ENCODE assay signal across 21 cellular contexts in the genomic region with DNA sequence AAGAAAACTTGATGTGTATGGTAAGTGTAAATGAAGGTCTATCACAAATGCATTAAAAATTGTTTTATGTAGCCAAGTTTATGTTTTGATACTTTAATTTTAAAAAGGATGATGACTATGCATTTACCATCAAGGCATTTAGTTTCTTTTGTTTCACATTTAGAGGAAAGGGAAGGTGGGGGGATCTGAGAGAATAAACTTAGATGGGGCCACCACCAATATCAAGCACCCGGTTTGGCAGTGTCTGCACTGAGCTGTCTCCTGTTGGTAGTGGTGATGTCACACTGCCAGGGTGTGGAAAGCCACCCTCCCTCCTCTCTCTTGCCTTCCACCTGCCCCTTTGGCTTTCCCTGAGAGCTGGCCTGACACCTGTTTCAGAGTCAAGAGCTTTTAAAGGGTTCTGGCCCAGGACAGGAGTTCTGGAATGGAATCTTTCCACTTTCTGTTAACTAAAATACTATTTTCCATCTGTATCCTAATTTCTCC. TPM values are rescaled to one million over a fixed set of nuclear protein-coding genes. Genes with fewer than 3 reads are reported as not detected.
DNase-seq lines count a peak whose midpoint lies in the region; ATAC-seq and TF ChIP-seq lines count a peak whose summit lies in the region.
"Had no signal": no experiment of that assay in that cellular context is flagged by ENCODE, and none has a peak within 500 bp of the region (broad histone marks: within the 10 kb centered on the region; RNA-seq: fewer than 3 reads in every experiment).

No MANE protein-coding gene starts in this region.

- no peak overlapping the region for H2AK5ac ChIP-seq in mesenchymal stem cell (ENCODE audit: low read length, severe bottlenecking)

- H3K4me3 Mint-ChIP-seq in activated CD8-positive, alpha-beta T cell treated with anti-CD3 and anti-CD28 coated beads for 36 hours: no peak overlapping the region
- H3K4me3 Mint-ChIP-seq: activated B cell treated with CpG ODN at 0.5 μM for 24 hours; mesothelial cell of epicardium; neural crest cell; T-helper 2 cell treated with Interferon-gamma antibody and Interleukin-4, amounts not matched to agents 5 μg/mL and 100 μg/mL, for 36 hours had no signal

- H3K14ac ChIP-seq in mesenchymal stem cell (ENCODE audit: low read length in 2 of 2): no peak overlapping the region

- H2AFZ ChIP-seq in mesenchymal stem cell (ENCODE audit: low read depth, low read length): no peak overlapping the region

- peaks cover 54% of the 10 kb centered on the region for H3K36me3 Mint-ChIP-seq in activated CD8-positive, alpha-beta T cell treated with anti-CD3 and anti-CD28 coated beads for 36 hours (ENCODE audit: low read depth)

- no peak for TF ChIP-seq CTCF in activated CD8-positive, alpha-beta T cell treated with anti-CD3 and anti-CD28 coated beads for 36 hours (IDR thresholded peaks at IDR 0.05)

- peak; percentile 53 for ATAC-seq in activated CD8-positive, alpha-beta T cell treated with anti-CD3 and anti-CD28 coated beads for 36 hours
- no peak for ATAC-seq in HG02981 (IDR thresholded peaks at IDR 0.05; ENCODE audit: unreplicated experiment)

- intact Hi-C loops in activated CD8-positive, alpha-beta T cell treated with anti-CD3 and anti-CD28 coated beads for 36 hours (cut with micrococcal nuclease): no loop called here

- no peaks in the 10 kb centered on the region for H3K4me1 ChIP-seq in mesenchymal stem cell (ENCODE audit: control insufficient read depth, insufficient read depth, low read depth, low read length)

- no peak overlapping the region for H3K23ac ChIP-seq in mesenchymal stem cell (ENCODE audit: low read length in 2 of 2)

- H3K9me3 ChIP-seq in mesenchymal stem cell (ENCODE audit: control insufficient read depth, low read length): no peaks in the 10 kb centered on the region
- H3K9me3 ChIP-seq: thoracic aorta had no signal

- no peaks in the 10 kb centered on the region for H3K27me3 Mint-ChIP-seq in activated CD8-positive, alpha-beta T cell treated with anti-CD3 and anti-CD28 coated beads for 36 hours

- H2BK15ac ChIP-seq in mesenchymal stem cell (ENCODE audit: low read depth, poor library complexity, severe bottlenecking): no peak overlapping the region

- H2BK12ac ChIP-seq in mesenchymal stem cell (ENCODE audit: low read length in 2 of 2): no peak overlapping the region

- H3K9me3 Mint-ChIP-seq in activated CD8-positive, alpha-beta T cell treated with anti-CD3 and anti-CD28 coated beads for 36 hours: no peaks in the 10 kb centered on the region
- H3K9me3 Mint-ChIP-seq: activated B cell treated with CpG ODN at 0.5 μM for 24 hours; mesothelial cell of epicardium; neural crest cell; T-helper 2 cell treated with Interferon-gamma antibody and Interleukin-4, amounts not matched to agents 5 μg/mL and 100 μg/mL, for 36 hours had no signal

- peaks cover 21 to 44% of the 10 kb centered on the region in 2 experiments for H3K36me3 ChIP-seq in mesenchymal stem cell (ENCODE audit: control insufficient read depth in 1 of 2, insufficient read depth in 2 of 2, low read depth in 1 of 2, low read length in 2 of 2)

- H3K18ac ChIP-seq in mesenchymal stem cell (ENCODE audit: low read depth in 1 of 2, low read length in 2 of 2): no peak overlapping the region

- 94% methylated on average over 1 of the region's 1 CpG for WGBS in mesenchymal stem cell

- H3K27me3 ChIP-seq in mesenchymal stem cell (ENCODE audit: control insufficient read depth in 1 of 2, insufficient read depth in 1 of 2, low read length in 2 of 2): peaks cover 19 to 24% of the 10 kb centered on the region in 2 experiments

- DNase-seq in NCI-H2107 treated with DMSO at 0.1 percent for 48 hours (lab: John Stamatoyannopoulos, UW; ENCODE audit: unreplicated experiment) (peak; percentile 51), NCI-H2107 (lab: John Stamatoyannopoulos, UW) (no peak), COLO668 (lab: John Stamatoyannopoulos, UW; ENCODE audit: unreplicated experiment) (peak; percentile 18), mesenchymal stem cell (peak; percentile 48), SK-N-DZ (ENCODE audit: low spot score) (no peak), SKM-1 treated with dmso at 0.1 percent for 144 hours (lab: John Stamatoyannopoulos, UW; ENCODE audit: unreplicated experiment) (no peak)
- DNase-seq in activated CD8-positive, alpha-beta T cell treated with anti-CD3 and anti-CD28 coated beads for 36 hours: peak; percentile 22
- DNase-seq: 8988T, activated B cell treated with CpG ODN at 0.5 μM for 24 hours, aorta, DND-41, hypothalamus, kidney glomerular epithelial cell, NCI-H1694 treated with DMSO at 0.1 percent for 48 hours, NCI-H510A treated with DMSO at 0.1 percent for 48 hours had no signal

- H3K9ac ChIP-seq in mesenchymal stem cell (ENCODE audit: low read length): no peak overlapping the region

- no peak overlapping the region for H3K27ac ChIP-seq in mesenchymal stem cell (ENCODE audit: low read length, poor library complexity, severe bottlenecking)
- H3K27ac ChIP-seq: C4-2B, thoracic aorta had no signal

- peak overlapping the region; percentile 46 for H3K27ac Mint-ChIP-seq in activated CD8-positive, alpha-beta T cell treated with anti-CD3 and anti-CD28 coated beads for 36 hours
- H3K27ac Mint-ChIP-seq: activated B cell treated with CpG ODN at 0.5 μM for 24 hours; mesothelial cell of epicardium; T-helper 2 cell treated with Interferon-gamma antibody and Interleukin-4, amounts not matched to agents 5 μg/mL and 100 μg/mL, for 36 hours had no signal

- H3K4me2 ChIP-seq in mesenchymal stem cell (ENCODE audit: low read length, poor library complexity, severe bottlenecking): no peak overlapping the region

- no peak overlapping the region for H3K4ac ChIP-seq in mesenchymal stem cell (ENCODE audit: low read depth in 1 of 2, low read length in 2 of 2)

- no peak overlapping the region for H2BK120ac ChIP-seq in mesenchymal stem cell (ENCODE audit: low read depth, low read length)

- no peak overlapping the region for H4K8ac ChIP-seq in mesenchymal stem cell (ENCODE audit: low read length)

- no peaks in the 10 kb centered on the region for H3K79me1 ChIP-seq in mesenchymal stem cell (replicated peaks; ENCODE audit: low read length, poor library complexity, severe bottlenecking)

- no peak overlapping the region for H3K4me3 ChIP-seq in mesenchymal stem cell (ENCODE audit: insufficient read depth in 1 of 2, low read depth in 1 of 2, low read length in 2 of 2)
- H3K4me3 ChIP-seq: thoracic aorta had no signal

- CTCF ChIA-PET in activated CD8-positive, alpha-beta T cell treated with anti-CD3 and anti-CD28 coated beads for 36 hours (lab: Charles Lee): interaction anchor here (0.9 to 2.8 kb wide), 6 partner anchors 9 to 164 kb away, joined by 3 to 7 read pairs (median 4); no protein-coding TSS in a partner anchor

- H2BK5ac ChIP-seq in mesenchymal stem cell (ENCODE audit: low read depth, low read length, poor library complexity, severe bottlenecking): no peak overlapping the region

- H3K4me1 Mint-ChIP-seq in activated CD8-positive, alpha-beta T cell treated with anti-CD3 and anti-CD28 coated beads for 36 hours (ENCODE audit: low read depth): peaks cover 22% of the 10 kb centered on the region
- H3K4me1 Mint-ChIP-seq: activated B cell treated with CpG ODN at 0.5 μM for 24 hours, mesothelial cell of epicardium had no signal

- H4K91ac ChIP-seq in mesenchymal stem cell (ENCODE audit: low read length): no peak overlapping the region

- POLR2A ChIA-PET in activated CD8-positive, alpha-beta T cell treated with anti-CD3 and anti-CD28 coated beads for 36 hours (lab: Charles Lee): interaction anchor here (0.7 kb wide), 2 partner anchors 10 to 13 kb away, joined by 3 read pairs; partner anchors contain the start of gene ATF3

RNA-seq across cellular contexts. Expression of gene ATF3, which starts 13.3 kb away (rescaled TPM):
- total RNA-seq in activated CD8-positive, alpha-beta T cell treated with anti-CD3 and anti-CD28 coated beads for 36 hours: 10 to 100 TPM; 35.4 to 41.3 TPM
- polyA plus RNA-seq in mesenchymal stem cell (2013, experiment 1 of 2): 11.5 TPM
- 9.7 TPM for polyA plus RNA-seq in mesenchymal stem cell (2013, experiment 2 of 2)
- polyA plus RNA-seq in SK-N-DZ (2014; cell fraction: cytosol; rRNA removed): 4.0 and 5.2 TPM in 2 replicates
- polyA plus RNA-seq in SK-N-DZ (2014; cell fraction: nucleus; rRNA removed): 1.6 and 3.4 TPM in 2 replicates

Comparison
In these comparisons a context has a peak if more than half of its experiments do, and no peak if none do; other contexts are left out.
1. DNase-seq: peak in NCI-H2107 treated with DMSO at 0.1 percent for 48 hours (single experiment), COLO668 (single experiment), activated CD8-positive, alpha-beta T cell treated with anti-CD3 and anti-CD28 coated beads for 36 hours (single experiment) and mesenchymal stem cell (single experiment); none in NCI-H2107 (single experiment), SK-N-DZ (single experiment) and SKM-1 treated with dmso at 0.1 percent for 144 hours (single experiment).